Comparison of ENCODE assay signal across 2 cellular contexts in genomic region chr2:54940723-54941122, GRCh38.
TF ChIP-seq lines count a peak whose summit lies in the region.

No MANE protein-coding gene starts in this region.

TF ChIP-seq in IMR-90, 13 proteins besides CTCF, POLR2A, EP300 and RAD21:
- TF ChIP-seq MAFK (IDR thresholded peaks at IDR 0.05; ENCODE audit: low read depth, low read length): peak; percentile 42; the same call in 1 of the 2 replicates
- TF ChIP-seq RFX5 (IDR thresholded peaks at IDR 0.05; ENCODE audit: low read depth, low read length): no peak
- TF ChIP-seq CEBPB (IDR thresholded peaks at IDR 0.05; ENCODE audit: low read depth, low read length): no peak
- no peak for TF ChIP-seq CHD1 (IDR thresholded peaks at IDR 0.05; ENCODE audit: low read depth, low read length)

TF ChIP-seq in K562, 482 proteins besides CTCF, POLR2A, EP300 and RAD21:
- TF ChIP-seq HCFC1 (IDR thresholded peaks at IDR 0.05; ENCODE audit: low read depth, low read length): no peak
- TF ChIP-seq MAFK (IDR thresholded peaks at IDR 0.05; ENCODE audit: low read length): peak; percentile 22; the same call in 1 of the 2 replicates
- peak; percentile 42; the same call in 1 of the 2 replicates for TF ChIP-seq C11orf30 (IDR thresholded peaks at IDR 0.05; ENCODE audit: low read depth)
- peak; percentile 25; the same call in 1 of the 2 replicates for TF ChIP-seq MAFF (IDR thresholded peaks at IDR 0.05; ENCODE audit: low read length)
- TF ChIP-seq ZNF316 (IDR thresholded peaks at IDR 0.05): peak; percentile 66
TF ChIP-seq in K562: peak in this region for 4.
